1 cellular context compared by ENCODE assay signal in the genomic region with DNA sequence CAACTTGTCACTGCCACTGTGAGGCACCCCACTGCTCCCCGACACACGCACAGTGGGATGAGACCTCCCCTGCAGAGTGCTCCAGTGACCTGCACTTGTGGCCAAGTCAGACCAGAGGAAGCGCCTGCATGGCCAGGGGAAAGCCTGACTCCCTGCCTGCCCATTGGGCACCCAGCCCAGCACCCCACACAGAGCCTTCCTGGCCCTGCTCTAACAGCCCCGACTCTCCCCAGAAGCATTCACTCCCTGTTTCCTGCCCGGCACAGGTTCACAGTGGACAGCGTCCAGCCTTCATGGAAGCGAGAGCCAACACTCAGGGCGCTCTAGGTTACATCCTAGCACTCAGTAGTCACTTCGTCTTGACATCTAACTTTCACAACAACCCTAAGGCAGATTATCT.
TF ChIP-seq lines count a peak whose summit lies in the region.

No MANE protein-coding gene starts in this region.

TF ChIP-seq in HEK293, 187 proteins besides CTCF, POLR2A, EP300 and RAD21 (continued from another document):
- TF ChIP-seq, protein P1, sequence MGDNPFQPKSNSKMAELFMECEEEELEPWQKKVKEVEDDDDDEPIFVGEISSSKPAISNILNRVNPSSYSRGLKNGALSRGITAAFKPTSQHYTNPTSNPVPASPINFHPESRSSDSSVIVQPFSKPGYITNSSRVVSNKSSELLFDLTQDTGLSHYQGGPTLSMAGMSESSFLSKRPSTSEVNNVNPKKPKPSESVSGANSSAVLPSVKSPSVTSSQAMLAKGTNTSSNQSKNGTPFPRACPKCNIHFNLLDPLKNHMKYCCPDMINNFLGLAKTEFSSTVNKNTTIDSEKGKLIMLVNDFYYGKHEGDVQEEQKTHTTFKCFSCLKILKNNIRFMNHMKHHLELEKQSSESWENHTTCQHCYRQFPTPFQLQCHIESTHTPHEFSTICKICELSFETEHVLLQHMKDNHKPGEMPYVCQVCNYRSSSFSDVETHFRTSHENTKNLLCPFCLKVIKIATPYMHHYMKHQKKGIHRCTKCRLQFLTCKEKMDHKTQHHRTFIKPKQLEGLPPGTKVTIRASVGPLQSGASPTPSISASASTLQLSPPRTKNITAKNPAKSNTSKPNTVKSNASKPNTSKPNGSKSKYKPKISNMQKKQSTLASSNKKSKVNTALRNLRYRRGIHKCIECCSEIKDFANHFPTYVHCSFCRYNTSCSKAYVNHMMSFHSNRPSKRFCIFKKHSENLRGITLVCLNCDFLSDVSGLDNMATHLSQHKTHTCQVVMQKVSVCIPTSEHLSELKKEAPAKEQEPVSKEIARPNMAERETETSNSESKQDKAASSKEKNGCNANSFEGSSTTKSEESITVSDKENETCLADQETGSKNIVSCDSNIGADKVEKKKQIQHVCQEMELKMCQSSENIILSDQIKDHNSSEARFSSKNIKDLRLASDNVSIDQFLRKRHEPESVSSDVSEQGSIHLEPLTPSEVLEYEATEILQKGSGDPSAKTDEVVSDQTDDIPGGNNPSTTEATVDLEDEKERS (tag by site-specific recombination; IDR thresholded peaks at IDR 0.05), result no peak
- TF ChIP-seq, protein P2, sequence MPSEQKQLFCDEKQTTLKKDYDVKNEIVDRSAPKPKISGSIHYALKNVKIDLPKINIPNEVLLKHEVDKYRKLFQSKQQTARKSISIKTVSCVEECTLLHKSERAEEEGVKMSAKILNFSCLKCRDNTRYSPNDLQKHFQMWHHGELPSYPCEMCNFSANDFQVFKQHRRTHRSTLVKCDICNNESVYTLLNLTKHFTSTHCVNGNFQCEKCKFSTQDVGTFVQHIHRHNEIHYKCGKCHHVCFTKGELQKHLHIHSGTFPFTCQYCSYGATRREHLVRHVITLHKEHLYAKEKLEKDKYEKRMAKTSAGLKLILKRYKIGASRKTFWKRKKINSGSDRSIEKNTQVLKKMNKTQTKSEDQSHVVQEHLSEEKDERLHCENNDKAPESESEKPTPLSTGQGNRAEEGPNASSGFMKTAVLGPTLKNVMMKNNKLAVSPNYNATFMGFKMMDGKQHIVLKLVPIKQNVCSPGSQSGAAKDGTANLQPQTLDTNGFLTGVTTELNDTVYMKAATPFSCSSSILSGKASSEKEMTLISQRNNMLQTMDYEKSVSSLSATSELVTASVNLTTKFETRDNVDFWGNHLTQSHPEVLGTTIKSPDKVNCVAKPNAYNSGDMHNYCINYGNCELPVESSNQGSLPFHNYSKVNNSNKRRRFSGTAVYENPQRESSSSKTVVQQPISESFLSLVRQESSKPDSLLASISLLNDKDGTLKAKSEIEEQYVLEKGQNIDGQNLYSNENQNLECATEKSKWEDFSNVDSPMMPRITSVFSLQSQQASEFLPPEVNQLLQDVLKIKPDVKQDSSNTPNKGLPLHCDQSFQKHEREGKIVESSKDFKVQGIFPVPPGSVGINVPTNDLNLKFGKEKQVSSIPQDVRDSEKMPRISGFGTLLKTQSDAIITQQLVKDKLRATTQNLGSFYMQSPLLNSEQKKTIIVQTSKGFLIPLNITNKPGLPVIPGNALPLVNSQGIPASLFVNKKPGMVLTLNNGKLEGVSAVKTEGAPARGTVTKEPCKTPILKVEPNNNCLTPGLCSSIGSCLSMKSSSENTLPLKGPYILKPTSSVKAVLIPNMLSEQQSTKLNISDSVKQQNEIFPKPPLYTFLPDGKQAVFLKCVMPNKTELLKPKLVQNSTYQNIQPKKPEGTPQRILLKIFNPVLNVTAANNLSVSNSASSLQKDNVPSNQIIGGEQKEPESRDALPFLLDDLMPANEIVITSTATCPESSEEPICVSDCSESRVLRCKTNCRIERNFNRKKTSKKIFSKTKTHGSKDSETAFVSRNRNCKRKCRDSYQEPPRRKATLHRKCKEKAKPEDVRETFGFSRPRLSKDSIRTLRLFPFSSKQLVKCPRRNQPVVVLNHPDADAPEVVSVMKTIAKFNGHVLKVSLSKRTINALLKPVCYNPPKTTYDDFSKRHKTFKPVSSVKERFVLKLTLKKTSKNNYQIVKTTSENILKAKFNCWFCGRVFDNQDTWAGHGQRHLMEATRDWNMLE (tag by site-specific recombination; conservative IDR thresholded peaks at IDR 0.05; ENCODE audit: low read depth), result no peak
